In the genomic region with DNA sequence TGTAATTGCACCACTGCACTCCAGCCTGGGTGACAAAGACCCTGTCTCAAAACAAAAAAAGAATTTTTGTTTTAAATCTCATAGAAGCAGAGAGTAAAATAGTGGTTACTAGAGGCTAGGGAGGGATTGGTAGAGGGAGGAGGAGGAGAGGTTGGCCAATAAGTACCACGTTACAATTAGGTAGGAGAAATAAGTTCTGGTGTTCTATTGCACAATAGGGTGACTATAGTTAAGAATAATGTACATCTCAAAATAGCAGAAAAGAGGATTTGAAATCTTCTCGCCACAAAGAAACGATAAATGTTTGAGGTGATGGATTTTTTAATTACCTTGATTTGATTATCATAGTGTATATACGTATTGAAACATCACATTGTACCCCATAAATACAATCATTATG, we compare ENCODE assay signal across 27 cellular contexts. TPM values are rescaled to one million over a fixed set of nuclear protein-coding genes. Genes with fewer than 3 reads are reported as not detected.
DNase-seq lines count a peak whose midpoint lies in the region; ATAC-seq, FAIRE-seq and TF ChIP-seq lines count a peak whose summit lies in the region.
"Had no signal": no experiment of that assay in that cellular context is flagged by ENCODE, and none has a peak within 500 bp of the region (broad histone marks: within the 10 kb centered on the region; RNA-seq: fewer than 3 reads in every experiment).

No MANE protein-coding gene starts in this region.

- POLR2A ChIA-PET in A549 (lab: Yijun Ruan, JAX) = no interaction called here

- DNase-seq in A549 (ENCODE audit: low read depth in 1 of 2, low spot score in 1 of 2) (no peak), HFFc6 (no peak), cardiac fibroblast (ENCODE audit: low read depth in 2 of 2) (peak; percentile 38 to 68), retina (no peak), NCI-H446 treated with DMSO at 0.1 percent for 48 hours (lab: John Stamatoyannopoulos, UW) (no peak)
- DNase-seq: activated CD4-positive, CD25-positive, alpha-beta regulatory T cell treated with anti-CD3 and anti-CD28 coated beads, Interleukin-2, amount 50 U/mL, for 72 hours; activated CD8-positive, alpha-beta T cell treated with anti-CD3 and anti-CD28 coated beads, Interleukin-2, amount 10 ng/mL, durations not matched to agents 7 days and 5 days; activated gamma-delta T cell treated with Interleukin-2 at 50 U/mL for 16 hours; EL; foreskin keratinocyte; immature natural killer cell; KBM-7; left lung; NCI-H1092 treated with DMSO at 0.1 percent for 48 hours; NCI-H2081; NCI-H345; nephron progenitor cell; substantia nigra had no signal

- H3K9me3 Mint-ChIP-seq in HFFc6 = peaks cover 6% of the 10 kb centered on the region; the same call in 1 of the 2 replicates
- H3K9me3 Mint-ChIP-seq: immature natural killer cell had no signal

- H3K27me3 Mint-ChIP-seq in HFFc6 (ENCODE audit: insufficient read depth) = no peaks in the 10 kb centered on the region; the same call in 1 of the 2 replicates

- TF ChIP-seq EP300 in A549 (IDR thresholded peaks at IDR 0.05) = no peak

- H3K4me1 ChIP-seq in A549 = peaks cover 36% of the 10 kb centered on the region
- H3K4me1 ChIP-seq in OCI-LY1 (ENCODE audit: insufficient read depth, low read length, severe bottlenecking) = peaks cover 41% of the 10 kb centered on the region

- H3K36me3 Mint-ChIP-seq in HFFc6 (ENCODE audit: low read depth) = peaks cover 10% of the 10 kb centered on the region; the same call in 1 of the 2 replicates
- H3K36me3 Mint-ChIP-seq: immature natural killer cell had no signal

- FAIRE-seq in A549 (lab: Jason Lieb, UNC) = no peak
- FAIRE-seq: endometrium, RCC 7860 had no signal

- H3K4me1 Mint-ChIP-seq in HFFc6 (ENCODE audit: low read depth) = peaks cover 61% of the 10 kb centered on the region

- no peaks in the 10 kb centered on the region for H3K9me2 ChIP-seq in OCI-LY1 (ENCODE audit: low read depth, low read length)

- 89% methylated on average over 4 of the region's 4 CpGs for WGBS in A549 (ENCODE audit: missing lambda C conversion rate)

- H3K4me3 ChIP-seq in A549 (no peak overlapping the region), OCI-LY1 (ENCODE audit: low read depth, low read length, poor library complexity, severe bottlenecking) (no peak overlapping the region), cardiac fibroblast (replicated peaks in 1 of 2; ENCODE audit: low read depth in 2 of 2, low read length in 2 of 2) (no peak overlapping the region)
- H3K4me3 ChIP-seq: adrenal gland, BLaER1, cardiac muscle cell, left lung, SK-N-MC had no signal

- no peak overlapping the region for H2AFZ ChIP-seq in OCI-LY1 (ENCODE audit: low read length)

- H3K79me2 ChIP-seq in OCI-LY1 (ENCODE audit: insufficient read depth, low read length) = no peaks in the 10 kb centered on the region

- H3K4me2 ChIP-seq in A549 = no peak overlapping the region
- H3K4me2 ChIP-seq in OCI-LY1 (ENCODE audit: low read length) = no peak overlapping the region
- H3K4me2 ChIP-seq: BLaER1 had no signal

- no peaks in the 10 kb centered on the region for H3K27me3 ChIP-seq in OCI-LY1 (ENCODE audit: insufficient read depth, low read length)
- H3K27me3 ChIP-seq: adrenal gland, BLaER1, cardiac muscle cell, foreskin keratinocyte, left lung had no signal

- H3F3A ChIP-seq in OCI-LY1 (ENCODE audit: insufficient read depth, low read length) = no peaks in the 10 kb centered on the region

- CTCF ChIA-PET in A549 (lab: Yijun Ruan, JAX) = interaction anchor here (1.1 to 4.1 kb wide), 4 partner anchors 10 to 94 kb away, joined by 3 to 35 read pairs (median 6); no protein-coding TSS in a partner anchor

- H4K20me1 ChIP-seq in OCI-LY1 (ENCODE audit: insufficient read depth, low read length) = no peaks in the 10 kb centered on the region
- H4K20me1 ChIP-seq: BLaER1 had no signal

- peaks cover 4% of the 10 kb centered on the region; the same call in 1 of the 3 replicates for H3K9me3 ChIP-seq in A549
- peaks cover under 1% of the 10 kb centered on the region; the same call in 1 of the 2 replicates for H3K9me3 ChIP-seq in OCI-LY1 (ENCODE audit: low read length)
- H3K9me3 ChIP-seq: adrenal gland, left lung had no signal

- H3K27ac ChIP-seq in A549 (peak overlapping the region; percentile 84 to 89; a peak in 4 of 6 replicates), OCI-LY1 (ENCODE audit: low read depth, low read length, poor library complexity, severe bottlenecking) (peak overlapping the region; percentile 33)
- H3K27ac ChIP-seq: BLaER1, cardiac muscle cell, foreskin keratinocyte, SK-N-MC had no signal

- peaks cover 8% of the 10 kb centered on the region; the same call in 1 of the 2 replicates for H3K36me3 ChIP-seq in OCI-LY1 (ENCODE audit: insufficient read depth, low read length)
- H3K36me3 ChIP-seq: adrenal gland, BLaER1, cardiac muscle cell, left lung had no signal

- no peak overlapping the region for H3K9ac ChIP-seq in OCI-LY1 (ENCODE audit: low read length)
- H3K9ac ChIP-seq: BLaER1 had no signal

- H3K4me3 Mint-ChIP-seq in HFFc6 = no peak overlapping the region
- H3K4me3 Mint-ChIP-seq: activated CD8-positive, alpha-beta T cell treated with anti-CD3 and anti-CD28 coated beads, Interleukin-2, amount 10 ng/mL, durations not matched to agents 7 days and 5 days; immature natural killer cell; nephron progenitor cell had no signal

- H3K27ac Mint-ChIP-seq in HFFc6 = peak overlapping the region; percentile 52
- H3K27ac Mint-ChIP-seq: activated CD8-positive, alpha-beta T cell treated with anti-CD3 and anti-CD28 coated beads, Interleukin-2, amount 10 ng/mL, durations not matched to agents 7 days and 5 days; immature natural killer cell; nephron progenitor cell had no signal

- no peak for ATAC-seq in A549
- no peak for ATAC-seq in HG02852 (IDR thresholded peaks at IDR 0.05; ENCODE audit: unreplicated experiment)
- no peak for ATAC-seq in GM18907 (IDR thresholded peaks at IDR 0.05; ENCODE audit: unreplicated experiment)
- ATAC-seq: activated CD8-positive, alpha-beta T cell treated with anti-CD3 and anti-CD28 coated beads, Interleukin-2, amount 10 ng/mL, durations not matched to agents 7 days and 5 days; foreskin keratinocyte; left lung had no signal

- TF ChIP-seq POLR2A in A549 (IDR thresholded peaks at IDR 0.05; ENCODE audit: low read length) = no peak

- no peak for TF ChIP-seq CTCF in A549 (IDR thresholded peaks at IDR 0.05)
- TF ChIP-seq CTCF in HFFc6 (IDR thresholded peaks at IDR 0.05) = no peak
- TF ChIP-seq CTCF in OCI-LY1 (IDR thresholded peaks at IDR 0.05; ENCODE audit: low read length) = no peak
- no peak for TF ChIP-seq CTCF in cardiac fibroblast (IDR thresholded peaks at IDR 0.05; ENCODE audit: low read depth, low read length)

- TF ChIP-seq RAD21 in A549 (conservative IDR thresholded peaks at IDR 0.05 in 1 of 2, IDR thresholded peaks at IDR 0.05 in 1 of 2) = no peak

TF ChIP-seq in A549, 52 proteins besides CTCF, POLR2A, EP300 and RAD21:
- TF ChIP-seq CEBPB (IDR thresholded peaks at IDR 0.05) = peak in 1 of 2 experiments; percentile 54; a peak in 1 of 4 replicates
- TF ChIP-seq MAZ (IDR thresholded peaks at IDR 0.05; ENCODE audit: borderline replicate concordance, low read depth, low read length) = no peak
TF ChIP-seq in A549: peak in this region for 1.

RNA-seq across cellular contexts. Expression of gene TOP1, which starts 27.1 kb away (rescaled TPM):
- polyA plus RNA-seq in A549 (2011; rRNA removed) (20.8 and 28.3 TPM in 2 replicates), A549 (2017; fragmentation: RNase III; extraction: RNeasy Plus Mini Kit Qiagen cat#74134 plus additional on column Dnase treatment) (68.0 to 73.7 TPM (median 70.6 TPM) in 3 replicates)
- polyA plus RNA-seq in A549 (2012; cell fraction: cytosol; rRNA removed) = 6.5 and 6.9 TPM in 2 replicates
- polyA plus RNA-seq in A549 (2012; cell fraction: nucleus; rRNA removed) = 7.5 and 10.8 TPM in 2 replicates
- 13.2 and 15.6 TPM in 2 replicates for polyA minus RNA-seq in A549 (2011; rRNA and poly(A)+ RNA removed)
- 10 to 100 TPM; 62.1 to 77.0 (median 73.0) TPM for total RNA-seq in HFFc6 (2021; fragmentation: NEBNext Ultra II Directional; extraction: Animal tissue kit (Norgen Biotek cat#: 25700))

Comparison
In these comparisons a context has a peak if more than half of its experiments do, and no peak if none do; other contexts are left out.
1. DNase-seq: peak in cardiac fibroblast (2 of 2); none in A549 (0 of 2), HFFc6 (single experiment), retina (single experiment) and NCI-H446 treated with DMSO at 0.1 percent for 48 hours (single experiment).